Comparison of ENCODE assay signal across 7 cellular contexts in genomic region chr2:46364797-46365457, GRCh38.
DNase-seq lines count a peak whose midpoint lies in the region; ATAC-seq and TF ChIP-seq lines count a peak whose summit lies in the region.

No MANE protein-coding gene starts in this region.

- H3F3A ChIP-seq in PC-3 (ENCODE audit: low read length, unreplicated experiment): no peaks in the 10 kb centered on the region

- H3K4me1 ChIP-seq in PC-3 (ENCODE audit: insufficient read depth, low read length) (peaks cover 11% of the 10 kb centered on the region), liver (ENCODE audit: control insufficient read depth in 4 of 4, insufficient read depth in 4 of 4, low read length in 3 of 4) (peaks cover 5 to 18% (median 11%) of the 10 kb centered on the region in 4 donors)

- no peaks in the 10 kb centered on the region for H3K9me3 Mint-ChIP-seq in chondrocyte (ENCODE audit: low read depth)

- H3K27me3 ChIP-seq in PC-3 (ENCODE audit: low read length) (no peaks in the 10 kb centered on the region), liver (ENCODE audit: control insufficient read depth in 4 of 4, insufficient read depth in 4 of 4, low read length in 3 of 4) (no peaks in the 10 kb centered on the region)

- POLR2A ChIA-PET in PC-3 (lab: Charles Lee; ENCODE audit: unreplicated experiment): no interaction called here

- 53% methylated on average over 4 of the region's 4 CpGs for WGBS in liver

- no peaks in the 10 kb centered on the region for H3K9me2 ChIP-seq in PC-3 (replicated peaks; ENCODE audit: low read length)

- H3K4me3 Mint-ChIP-seq in chondrocyte (ENCODE audit: unreplicated experiment): no peak overlapping the region

- H3K4me3 ChIP-seq in PC-3 (ENCODE audit: low read length) (no peak overlapping the region), liver (ENCODE audit: low read depth in 1 of 3, low read length in 3 of 3) (no peak overlapping the region)

- CTCF ChIA-PET in PC-3 (lab: Charles Lee): no interaction called here

- H3K27me3 Mint-ChIP-seq in chondrocyte (ENCODE audit: low read depth): no peaks in the 10 kb centered on the region

- no TSS peak for BruUV-seq in PC-3 (replicated peaks; lab: Mats Ljungman, UMichigan)

- TF ChIP-seq RAD21 in liver (IDR thresholded peaks at IDR 0.05): peak; percentile 93 to 94

- TF ChIP-seq CTCF in PC-3 (conservative IDR thresholded peaks at IDR 0.05; ENCODE audit: low read depth, low read length): peak; percentile 95
- peak; percentile 93 for TF ChIP-seq CTCF in chondrocyte (IDR thresholded peaks at IDR 0.05)
- peak; percentile 85 for TF ChIP-seq CTCF in liver (IDR thresholded peaks at IDR 0.05; ENCODE audit: low read depth, low read length, missing input control)

- H3K9ac ChIP-seq in PC-3 (ENCODE audit: low read length): no peak overlapping the region
- H3K9ac ChIP-seq in liver (ENCODE audit: low read depth in 1 of 2, low read length in 2 of 2): peak overlapping the region in 1 of 2 donors; percentile 39

- H3K79me2 ChIP-seq in PC-3 (ENCODE audit: low read length): no peaks in the 10 kb centered on the region

- H3K36me3 ChIP-seq in PC-3 (ENCODE audit: low read depth, low read length): peaks cover 5% of the 10 kb centered on the region
- H3K36me3 ChIP-seq in liver (ENCODE audit: control insufficient read depth in 4 of 4, insufficient read depth in 3 of 4, low read depth in 1 of 4, low read length in 3 of 4): peaks cover 15 to 61% (median 46%) of the 10 kb centered on the region in 4 donors

- H3K36me3 Mint-ChIP-seq in chondrocyte (ENCODE audit: low read depth): peaks cover 22% of the 10 kb centered on the region

- H3K4me2 ChIP-seq in PC-3 (ENCODE audit: low read length): no peak overlapping the region

- H2AFZ ChIP-seq in PC-3 (ENCODE audit: low read length): no peak overlapping the region

- ATAC-seq in PC-3 (peak; percentile 59), HG02840 (IDR thresholded peaks at IDR 0.05; ENCODE audit: low FRiP score, unreplicated experiment) (no peak), GM18868 (IDR thresholded peaks at IDR 0.05; ENCODE audit: unreplicated experiment) (no peak)

- DNase-seq in DMS53 treated with DMSO at 0.1 percent for 48 hours (lab: John Stamatoyannopoulos, UW; ENCODE audit: unreplicated experiment): peak; percentile 37
- peak; percentile 70 for DNase-seq in HT-29 (ENCODE audit: low spot score)
- DNase-seq in PC-3: peak; percentile 83
- no peak for DNase-seq in chondrocyte (ENCODE audit: low spot score)

- intact Hi-C loops in PC-3 (cut with micrococcal nuclease): loop anchor here (1.0 to 10.0 kb wide), 5 partner anchors 30 to 372 kb away; no protein-coding TSS in a partner anchor

- H3K27ac Mint-ChIP-seq in chondrocyte (ENCODE audit: unreplicated experiment): no peak overlapping the region

- H3K4me1 Mint-ChIP-seq in chondrocyte (ENCODE audit: low read depth): peaks cover 18% of the 10 kb centered on the region

- H4K20me1 ChIP-seq in PC-3 (ENCODE audit: low read length): no peaks in the 10 kb centered on the region

- H3K27ac ChIP-seq in PC-3 (ENCODE audit: low read length): no peak overlapping the region
- H3K27ac ChIP-seq in liver (ENCODE audit: low read depth in 1 of 2, low read length in 2 of 2): peak overlapping the region; percentile 38 to 50

- H3K9me3 ChIP-seq in PC-3 (ENCODE audit: low read length): no peaks in the 10 kb centered on the region
- H3K9me3 ChIP-seq in liver (ENCODE audit: control insufficient read depth in 4 of 4, low read length in 3 of 4): no peaks in the 10 kb centered on the region

TF ChIP-seq in liver, 16 proteins besides CTCF, POLR2A, EP300 and RAD21:
- peak; percentile 10 to 24 for TF ChIP-seq RXRA (IDR thresholded peaks at IDR 0.05)
- no peak for TF ChIP-seq REST (IDR thresholded peaks at IDR 0.05)
